ENCODE assay signal across 12 cellular contexts in the genomic region with DNA sequence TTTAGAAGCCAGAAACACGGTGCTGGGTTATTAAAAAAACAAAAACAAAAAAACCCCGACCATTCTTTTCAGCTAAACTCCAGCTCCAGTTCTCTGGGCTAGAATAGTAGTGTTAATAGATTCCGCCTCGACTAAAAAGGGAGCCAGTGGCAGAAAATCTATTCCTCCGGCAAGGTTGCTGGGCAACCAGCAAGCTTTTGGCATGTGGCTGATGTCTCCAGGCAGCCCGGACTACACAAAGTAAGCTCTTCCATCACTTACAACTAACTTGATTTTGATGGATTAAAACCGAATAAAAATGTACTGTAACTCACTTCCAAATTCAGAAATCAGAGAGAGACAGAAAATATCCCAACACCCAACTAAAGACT.
DNase-seq lines count a peak whose midpoint lies in the region; ATAC-seq and TF ChIP-seq lines count a peak whose summit lies in the region.
"Had no signal": no experiment of that assay in that cellular context is flagged by ENCODE, and none has a peak within 500 bp of the region (broad histone marks: within the 10 kb centered on the region; RNA-seq: fewer than 3 reads in every experiment).

No MANE protein-coding gene starts in this region.

- H3K27me3 ChIP-seq in right atrium auricular region, result no peaks in the 10 kb centered on the region
- H3K27me3 ChIP-seq in naive thymus-derived CD4-positive, alpha-beta T cell (ENCODE audit: control insufficient read depth in 2 of 2, insufficient read depth in 2 of 2, low read length in 2 of 2), result no peaks in the 10 kb centered on the region

- CTCF ChIA-PET in naive thymus-derived CD4-positive, alpha-beta T cell (lab: Charles Lee), result no interaction called here

- H3K9me3 Mint-ChIP-seq in effector memory CD8-positive, alpha-beta T cell, result no peaks in the 10 kb centered on the region
- H3K9me3 Mint-ChIP-seq in naive thymus-derived CD4-positive, alpha-beta T cell, result no peaks in the 10 kb centered on the region
- no peaks in the 10 kb centered on the region for H3K9me3 Mint-ChIP-seq in stimulated activated memory B cell treated with anti-CD40 and anti-IgM and Interleukin-4, amounts not matched to agents 10 μg/mL and 1 μg/mL and 100 μg/mL, for 72 hours
- H3K9me3 Mint-ChIP-seq: activated T-cell treated with anti-CD3 and anti-CD28 coated beads, Interleukin-2, amount 50 U/mL, for 4 hours had no signal

- ATAC-seq in Right ventricle myocardium superior (ENCODE audit: poor library complexity) (peak; percentile 57), HG03159 (IDR thresholded peaks at IDR 0.05; ENCODE audit: unreplicated experiment) (no peak)
- no peak for ATAC-seq in effector memory CD8-positive, alpha-beta T cell (replicated peaks)
- ATAC-seq in naive thymus-derived CD4-positive, alpha-beta T cell, result no peak
- ATAC-seq in stimulated activated memory B cell treated with anti-CD40 and anti-IgM and Interleukin-4, amounts not matched to agents 10 μg/mL and 1 μg/mL and 100 μg/mL, for 72 hours, result no peak
- ATAC-seq: activated CD4-positive, CD25-positive, alpha-beta regulatory T cell treated with anti-CD3 and anti-CD28 coated beads, Interleukin-2, amount 50 U/mL, for 24 hours; activated T-cell treated with anti-CD3 and anti-CD28 coated beads, Interleukin-2, amount 50 U/mL, for 4 hours had no signal

- H3K9me3 ChIP-seq in right atrium auricular region, result no peaks in the 10 kb centered on the region
- H3K9me3 ChIP-seq in naive thymus-derived CD4-positive, alpha-beta T cell (ENCODE audit: control insufficient read depth in 2 of 3, low read length in 3 of 3), result no peaks in the 10 kb centered on the region

- no peak for TF ChIP-seq CTCF in right atrium auricular region (IDR thresholded peaks at IDR 0.05)

- H3K4me1 ChIP-seq in right atrium auricular region, result peaks cover 0 to 10% of the 10 kb centered on the region in 2 donors
- H3K4me1 ChIP-seq in naive thymus-derived CD4-positive, alpha-beta T cell (ENCODE audit: control insufficient read depth in 2 of 2, insufficient read depth in 2 of 2, low read length in 2 of 2), result peaks cover 0 to 14% of the 10 kb centered on the region in 2 donors

- no peak overlapping the region for H3K4me3 Mint-ChIP-seq in effector memory CD8-positive, alpha-beta T cell
- peak overlapping the region in 4 of 10 donors; percentile 12 to 66 (median 37) for H3K4me3 Mint-ChIP-seq in naive thymus-derived CD4-positive, alpha-beta T cell
- H3K4me3 Mint-ChIP-seq in stimulated activated memory B cell treated with anti-CD40 and anti-IgM and Interleukin-4, amounts not matched to agents 10 μg/mL and 1 μg/mL and 100 μg/mL, for 72 hours, result no peak overlapping the region
- H3K4me3 Mint-ChIP-seq: activated T-cell treated with anti-CD3 and anti-CD28 coated beads, Interleukin-2, amount 50 U/mL, for 4 hours had no signal

- POLR2A ChIA-PET in naive thymus-derived CD4-positive, alpha-beta T cell (lab: Charles Lee), result interaction anchor here (0.6 to 1.1 kb wide), 3 partner anchors 42 to 116 kb away, joined by 3 to 5 read pairs (median 3); no protein-coding TSS in a partner anchor

- H3K27ac ChIP-seq in right atrium auricular region, result no peak overlapping the region
- peak overlapping the region; percentile 31 for H3K27ac ChIP-seq in naive thymus-derived CD4-positive, alpha-beta T cell (ENCODE audit: low read depth, low read length)
- H3K27ac ChIP-seq: KMS-11 had no signal

- H3K27me3 Mint-ChIP-seq in effector memory CD8-positive, alpha-beta T cell, result no peaks in the 10 kb centered on the region
- no peaks in the 10 kb centered on the region for H3K27me3 Mint-ChIP-seq in naive thymus-derived CD4-positive, alpha-beta T cell
- H3K27me3 Mint-ChIP-seq in stimulated activated memory B cell treated with anti-CD40 and anti-IgM and Interleukin-4, amounts not matched to agents 10 μg/mL and 1 μg/mL and 100 μg/mL, for 72 hours, result no peaks in the 10 kb centered on the region

- DNase-seq in Right ventricle myocardium superior (no peak), right atrium auricular region (ENCODE audit: low spot score) (no peak), NCI-H510A treated with DMSO at 0.1 percent for 48 hours (lab: John Stamatoyannopoulos, UW) (no peak)
- no peak for DNase-seq in effector memory CD8-positive, alpha-beta T cell
- no peak for DNase-seq in naive thymus-derived CD4-positive, alpha-beta T cell
- no peak for DNase-seq in activated CD4-positive, alpha-beta T cell treated with anti-CD3 and anti-CD28 coated beads for 1 hour
- DNase-seq: activated T-cell treated with anti-CD3 and anti-CD28 coated beads, Interleukin-2, amount 50 U/mL, for 4 hours; NCI-H1694 treated with DMSO at 0.1 percent for 48 hours had no signal

- intact Hi-C loops in Right ventricle myocardium superior (cut with DNase I), result no loop called here
- intact Hi-C loops in naive thymus-derived CD4-positive, alpha-beta T cell (cut with micrococcal nuclease), result no loop called here

- peaks cover 8% of the 10 kb centered on the region for H3K36me3 Mint-ChIP-seq in effector memory CD8-positive, alpha-beta T cell (ENCODE audit: insufficient read depth)
- H3K36me3 Mint-ChIP-seq in naive thymus-derived CD4-positive, alpha-beta T cell, result peaks cover 4 to 26% (median 16%) of the 10 kb centered on the region in 5 donors
- H3K36me3 Mint-ChIP-seq in stimulated activated memory B cell treated with anti-CD40 and anti-IgM and Interleukin-4, amounts not matched to agents 10 μg/mL and 1 μg/mL and 100 μg/mL, for 72 hours, result peaks cover 12% of the 10 kb centered on the region

- H3K4me3 ChIP-seq in right atrium auricular region, result no peak overlapping the region
- H3K4me3 ChIP-seq in naive thymus-derived CD4-positive, alpha-beta T cell (ENCODE audit: low read length), result no peak overlapping the region

- no peaks in the 10 kb centered on the region for H3K36me3 ChIP-seq in right atrium auricular region
- H3K36me3 ChIP-seq in naive thymus-derived CD4-positive, alpha-beta T cell (ENCODE audit: control insufficient read depth in 2 of 3, insufficient read depth in 3 of 3, low read length in 3 of 3), result peaks cover 0 to 6% (median 0%) of the 10 kb centered on the region in 3 experiments

- H3K27ac Mint-ChIP-seq in effector memory CD8-positive, alpha-beta T cell, result peak overlapping the region; percentile 50 to 67
- peak overlapping the region in 7 of 9 donors; percentile 3 to 85 (median 44) for H3K27ac Mint-ChIP-seq in naive thymus-derived CD4-positive, alpha-beta T cell
- peak overlapping the region; percentile 27 for H3K27ac Mint-ChIP-seq in stimulated activated memory B cell treated with anti-CD40 and anti-IgM and Interleukin-4, amounts not matched to agents 10 μg/mL and 1 μg/mL and 100 μg/mL, for 72 hours

- peaks cover 38 to 59% of the 10 kb centered on the region in 2 donors for H3K4me1 Mint-ChIP-seq in effector memory CD8-positive, alpha-beta T cell (ENCODE audit: low read depth in 2 of 2)
- peaks cover 30 to 84% (median 73%) of the 10 kb centered on the region in 7 donors for H3K4me1 Mint-ChIP-seq in naive thymus-derived CD4-positive, alpha-beta T cell
- H3K4me1 Mint-ChIP-seq in stimulated activated memory B cell treated with anti-CD40 and anti-IgM and Interleukin-4, amounts not matched to agents 10 μg/mL and 1 μg/mL and 100 μg/mL, for 72 hours, result peaks cover 19% of the 10 kb centered on the region
